In the genomic region with DNA sequence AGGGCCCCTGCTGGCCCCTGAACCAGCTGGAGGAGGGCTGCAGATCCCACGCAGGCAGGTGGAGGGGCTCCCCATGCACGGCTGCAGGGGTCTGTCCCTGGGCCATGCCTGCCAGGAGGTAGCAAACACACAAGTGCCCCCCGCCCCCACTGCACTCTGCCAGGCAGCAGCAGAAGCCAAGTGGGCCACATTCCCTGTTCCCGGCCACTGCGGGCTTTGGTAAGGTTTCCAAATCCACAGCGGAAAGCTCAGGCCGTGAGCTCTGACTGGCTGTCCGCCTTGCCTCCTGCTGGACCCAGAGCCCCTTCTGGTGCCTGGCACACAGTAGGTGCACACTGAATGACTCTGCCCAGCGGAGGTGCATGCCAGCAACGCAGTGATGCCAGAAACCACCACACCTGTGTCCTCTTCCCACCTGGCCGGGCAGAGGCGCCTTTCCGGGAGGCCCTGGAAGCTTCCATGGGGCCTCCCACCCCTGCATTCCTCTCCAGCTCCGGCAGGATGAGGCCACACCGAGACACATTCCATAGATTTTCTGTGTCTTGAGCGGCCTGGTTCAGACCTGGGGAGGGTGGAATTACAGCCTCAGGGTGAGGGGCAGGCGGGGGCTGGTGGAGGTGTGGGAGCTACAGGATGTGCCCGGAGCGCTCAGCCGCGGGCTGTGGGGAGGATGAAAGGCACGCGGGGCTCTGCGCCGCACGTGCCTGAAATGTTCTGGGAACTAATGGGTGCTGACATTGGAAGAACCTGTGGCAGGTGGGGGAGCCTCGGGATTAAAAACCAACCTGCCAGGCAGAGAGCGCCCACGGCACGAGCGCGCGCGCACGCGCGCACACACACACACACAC, we compare ENCODE assay signal across 10 cellular contexts.
A peak's percentile ranks its signal among the peaks of the same experiment; 100 is the strongest.
DNase-seq lines count a peak whose midpoint lies in the region; ATAC-seq and TF ChIP-seq lines count a peak whose summit lies in the region.
"Had no signal": no experiment of that assay in that cellular context is flagged by ENCODE, and none has a peak within 500 bp of the region (broad histone marks: within the 10 kb centered on the region; RNA-seq: fewer than 3 reads in every experiment).

No MANE protein-coding gene starts in this region.

- H4K8ac ChIP-seq in trophoblast cell (ENCODE audit: low read depth, low read length), result peak overlapping the region; percentile 19

- no CpG with 5 or more reads among the region's 37 CpGs for WGBS in trophoblast cell (ENCODE audit: extremely low coverage, insufficient coverage, insufficient read length)

- DNase-seq in DND-41 (no peak), SJSA1 (ENCODE audit: low read depth in 1 of 2, low spot score in 2 of 2) (peak; percentile 42 to 68), foreskin keratinocyte (peak; percentile 82 to 88), trophoblast cell (peak; percentile 94 to 97), NCI-H1092 (lab: John Stamatoyannopoulos, UW) (no peak), globus pallidus (ENCODE audit: low spot score) (no peak), NCI-H146 (lab: John Stamatoyannopoulos, UW) (no peak)
- DNase-seq in activated CD4-positive, CD25-positive, alpha-beta regulatory T cell treated with anti-CD3 and anti-CD28 coated beads, Interleukin-2, amount 50 U/mL, for 72 hours, result no peak
- DNase-seq: activated T-cell treated with anti-CD3 and anti-CD28 coated beads, Interleukin-2, amount 50 U/mL, for 4 hours; naive thymus-derived CD4-positive, alpha-beta T cell had no signal

- peak overlapping the region; percentile 88 for H3K4ac ChIP-seq in trophoblast cell (ENCODE audit: low read depth, low read length)

- peak overlapping the region; percentile 78 for H3K18ac ChIP-seq in trophoblast cell (ENCODE audit: low read length)

- peak overlapping the region; percentile 31 for H2BK120ac ChIP-seq in trophoblast cell (ENCODE audit: insufficient read depth, low read length, poor library complexity)

- H3K27ac ChIP-seq in DND-41 (ENCODE audit: low read length) (no peak overlapping the region), SJSA1 (no peak overlapping the region; the same call in 1 of the 2 replicates), foreskin keratinocyte (no peak overlapping the region), trophoblast cell (ENCODE audit: low read depth, low read length) (peak overlapping the region; percentile 61)

- no peak overlapping the region for H3K23ac ChIP-seq in trophoblast cell (ENCODE audit: low read length)

- H3K36me3 ChIP-seq in DND-41 (ENCODE audit: insufficient read depth, low read length), result peaks cover 11% of the 10 kb centered on the region; the same call in 1 of the 2 replicates
- H3K36me3 ChIP-seq in SJSA1, result peaks cover 28% of the 10 kb centered on the region
- peaks cover 0 to 3% of the 10 kb centered on the region in 2 experiments for H3K36me3 ChIP-seq in trophoblast cell (ENCODE audit: control insufficient read depth in 1 of 2, insufficient read depth in 2 of 2, low read length in 2 of 2)

- H3K4me1 ChIP-seq in DND-41 (ENCODE audit: insufficient read depth, low read length), result no peaks in the 10 kb centered on the region
- H3K4me1 ChIP-seq in SJSA1 (replicated peaks), result peaks cover 50% of the 10 kb centered on the region
- H3K4me1 ChIP-seq in foreskin keratinocyte, result peaks cover 27% of the 10 kb centered on the region
- H3K4me1 ChIP-seq in trophoblast cell (ENCODE audit: control insufficient read depth in 1 of 2, insufficient read depth in 2 of 2, low read length in 2 of 2), result peaks cover 40 to 45% of the 10 kb centered on the region in 2 experiments

- ATAC-seq in DND-41 (ENCODE audit: insufficient read depth, low read depth) (0 out of 3 replicates have a peak, but pooled peaks have one; percentile 28), foreskin keratinocyte (peak; percentile 55)
- ATAC-seq: activated T-cell treated with anti-CD3 and anti-CD28 coated beads, Interleukin-2, amount 50 U/mL, for 4 hours; naive thymus-derived CD4-positive, alpha-beta T cell had no signal

- peak overlapping the region; percentile 61 for H2BK12ac ChIP-seq in trophoblast cell (ENCODE audit: low read length)

- H4K91ac ChIP-seq in trophoblast cell (ENCODE audit: low read depth, low read length), result peak overlapping the region; percentile 76

- peak overlapping the region; percentile 55 for H3K14ac ChIP-seq in trophoblast cell (ENCODE audit: low read length)

- no peak overlapping the region for H4K12ac ChIP-seq in trophoblast cell (ENCODE audit: low read depth, low read length)

- H3K79me1 ChIP-seq in trophoblast cell (ENCODE audit: low read length), result peaks cover 16% of the 10 kb centered on the region

- H2AFZ ChIP-seq in DND-41 (ENCODE audit: low read depth, low read length) (no peak overlapping the region), trophoblast cell (ENCODE audit: insufficient read depth, low read length, poor library complexity) (no peak overlapping the region)

- H3K9me3 ChIP-seq in DND-41 (ENCODE audit: insufficient read depth, low read length, severe bottlenecking) (no peaks in the 10 kb centered on the region), SJSA1 (replicated peaks) (no peaks in the 10 kb centered on the region), trophoblast cell (ENCODE audit: insufficient read depth, low read depth, low read length) (peaks cover 2% of the 10 kb centered on the region)

- H3K4me3 ChIP-seq in DND-41 (ENCODE audit: low read depth in 1 of 2, low read length in 2 of 2), result no peak overlapping the region
- H3K4me3 ChIP-seq in SJSA1, result no peak overlapping the region
- no peak overlapping the region for H3K4me3 ChIP-seq in trophoblast cell (ENCODE audit: low read depth, low read length)

- peaks cover 100% of the 10 kb centered on the region for H4K20me1 ChIP-seq in DND-41 (ENCODE audit: insufficient read depth, low read length)

- H2BK5ac ChIP-seq in trophoblast cell (ENCODE audit: low read depth, low read length, poor library complexity), result peak overlapping the region; percentile 23

- peak overlapping the region; percentile 71 for H2AK5ac ChIP-seq in trophoblast cell (ENCODE audit: low read length)

- TF ChIP-seq CTCF in DND-41 (IDR thresholded peaks at IDR 0.05; ENCODE audit: borderline replicate concordance, extremely low read depth, low read length, poor library complexity, severe bottlenecking), result no peak
- no peak for TF ChIP-seq CTCF in foreskin keratinocyte (conservative IDR thresholded peaks at IDR 0.05)

- H3K9ac ChIP-seq in DND-41 (ENCODE audit: low read depth, low read length) (no peak overlapping the region), trophoblast cell (ENCODE audit: low read length) (no peak overlapping the region)

- H3K27me3 ChIP-seq in DND-41 (ENCODE audit: insufficient read depth, low read length, poor library complexity) (no peaks in the 10 kb centered on the region), SJSA1 (replicated peaks) (no peaks in the 10 kb centered on the region), foreskin keratinocyte (no peaks in the 10 kb centered on the region), trophoblast cell (ENCODE audit: insufficient read depth, low read length) (no peaks in the 10 kb centered on the region)

- H3K79me2 ChIP-seq in DND-41 (ENCODE audit: insufficient read depth, low read length), result peaks cover 99% of the 10 kb centered on the region
- peaks cover 17% of the 10 kb centered on the region for H3K79me2 ChIP-seq in trophoblast cell (ENCODE audit: control insufficient read depth, insufficient read depth, low read length, poor library complexity)

- no peak overlapping the region for H3K4me2 ChIP-seq in DND-41 (ENCODE audit: insufficient read depth, low read length)
- peak overlapping the region; percentile 48 for H3K4me2 ChIP-seq in trophoblast cell (ENCODE audit: low read length)

Comparison
In these comparisons a context has a peak if more than half of its experiments do, and no peak if none do; other contexts are left out.
1. DNase-seq: peak in SJSA1 (2 of 2), foreskin keratinocyte (2 of 2) and trophoblast cell (2 of 2); none in DND-41 (single experiment), activated CD4-positive, CD25-positive, alpha-beta regulatory T cell treated with anti-CD3 and anti-CD28 coated beads, Interleukin-2, amount 50 U/mL, for 72 hours (single experiment), NCI-H1092 (single experiment), globus pallidus (single experiment) and NCI-H146 (single experiment).